ENCODE assay signal across 12 cellular contexts in the genomic region with DNA sequence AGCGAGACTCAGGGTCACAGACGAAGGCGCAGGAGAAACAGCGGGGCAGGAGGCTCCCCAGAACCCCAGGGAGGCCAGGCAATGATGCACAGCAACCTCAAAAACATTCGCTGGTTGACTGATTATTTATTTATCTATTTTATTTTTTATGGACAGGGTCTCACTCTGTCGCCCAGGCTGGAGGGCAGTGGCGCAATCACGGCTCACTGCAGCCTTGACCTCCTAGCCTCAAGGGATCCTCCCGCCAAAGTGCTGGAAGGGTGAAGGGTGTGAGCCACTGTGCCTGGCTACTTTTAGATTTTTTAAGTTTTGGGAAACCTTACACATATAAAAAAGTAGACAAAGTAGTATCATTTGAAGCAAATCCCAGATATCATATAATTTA.
A peak's percentile ranks its signal among the peaks of the same experiment; 100 is the strongest.
DNase-seq lines count a peak whose midpoint lies in the region; ATAC-seq and TF ChIP-seq lines count a peak whose summit lies in the region.
"Had no signal": no experiment of that assay in that cellular context is flagged by ENCODE, and none has a peak within 500 bp of the region (broad histone marks: within the 10 kb centered on the region; RNA-seq: fewer than 3 reads in every experiment).

No MANE protein-coding gene starts in this region.

- DNase-seq in heart right ventricle (no peak), gastrocnemius medialis (peak in 1 of 2 donors; percentile 43), NAMALWA (ENCODE audit: low spot score) (no peak), T-helper 2 cell (no peak)
- DNase-seq in activated CD4-positive, alpha-beta T cell treated with anti-CD3 and anti-CD28 coated beads, Interleukin-2, amount 50 U/mL, for 48 hours, result no peak
- DNase-seq: CD4-positive, CD25-positive, alpha-beta regulatory T cell; NCI-H524 treated with DMSO at 0.1 percent for 48 hours had no signal

- H3K9me3 ChIP-seq in heart right ventricle, result no peaks in the 10 kb centered on the region
- H3K9me3 ChIP-seq in gastrocnemius medialis, result no peaks in the 10 kb centered on the region
- H3K9me3 ChIP-seq: right lobe of liver had no signal

- peaks cover 0 to 54% (median 12%) of the 10 kb centered on the region in 9 donors for H3K36me3 ChIP-seq in heart right ventricle
- peaks cover 0 to 20% of the 10 kb centered on the region in 2 donors for H3K36me3 ChIP-seq in gastrocnemius medialis

- ATAC-seq in heart right ventricle, result peak in 2 of 8 donors; percentile 0 to 1
- ATAC-seq in gastrocnemius medialis, result no peak
- no peak for ATAC-seq in HG02623 (IDR thresholded peaks at IDR 0.05; ENCODE audit: unreplicated experiment)

- H3K4me3 ChIP-seq in heart right ventricle, result no peak overlapping the region
- H3K4me3 ChIP-seq in gastrocnemius medialis, result no peak overlapping the region
- H3K4me3 ChIP-seq: right lobe of liver, SK-N-MC had no signal

- WGBS in heart right ventricle, 2 donors, result 81 to 93% methylated on average over 9 of the region's 9 CpGs

- TF ChIP-seq POLR2A in gastrocnemius medialis (IDR thresholded peaks at IDR 0.05), result no peak

- TF ChIP-seq CTCF in C4-2B (conservative IDR thresholded peaks at IDR 0.05) (no peak), heart right ventricle (IDR thresholded peaks at IDR 0.05) (no peak), gastrocnemius medialis (IDR thresholded peaks at IDR 0.05 in 4 of 5, conservative IDR thresholded peaks at IDR 0.05 in 1 of 5) (no peak)

- H3K4me1 ChIP-seq in heart right ventricle (peaks cover 15 to 63% (median 34%) of the 10 kb centered on the region in 9 donors), gastrocnemius medialis (peaks cover 38 to 49% of the 10 kb centered on the region in 2 donors)

- intact Hi-C loops in heart right ventricle (cut with DNase I), result no loop called here
- intact Hi-C loops in gastrocnemius medialis (cut with DNase I; ENCODE audit: low total_unique reads), result loop anchor here (2.0 to 5.0 kb wide), 4 partner anchors 20 to 256 kb away; partner anchors contain the start of gene ANKRD11

- in situ Hi-C loops in gastrocnemius medialis (cut with MboI; ENCODE audit: low sequenced_read_pairs in 4 of 4), result no loop called here

- peak overlapping the region; percentile 75 for H3K27ac ChIP-seq in C4-2B
- H3K27ac ChIP-seq in angular gyrus (ENCODE audit: low read depth, low read length), result peak overlapping the region; percentile 98
- peak overlapping the region; percentile 67 to 91 (median 84) for H3K27ac ChIP-seq in heart right ventricle
- H3K27ac ChIP-seq in gastrocnemius medialis, result peak overlapping the region; percentile 91 to 97 (median 92)
- H3K27ac ChIP-seq: right lobe of liver, SK-N-MC had no signal

- H3K27me3 ChIP-seq in heart right ventricle, result no peaks in the 10 kb centered on the region
- H3K27me3 ChIP-seq in gastrocnemius medialis, result no peaks in the 10 kb centered on the region
- H3K27me3 ChIP-seq: right lobe of liver had no signal
